ENCODE assay signal across 11 cellular contexts in the genomic region with DNA sequence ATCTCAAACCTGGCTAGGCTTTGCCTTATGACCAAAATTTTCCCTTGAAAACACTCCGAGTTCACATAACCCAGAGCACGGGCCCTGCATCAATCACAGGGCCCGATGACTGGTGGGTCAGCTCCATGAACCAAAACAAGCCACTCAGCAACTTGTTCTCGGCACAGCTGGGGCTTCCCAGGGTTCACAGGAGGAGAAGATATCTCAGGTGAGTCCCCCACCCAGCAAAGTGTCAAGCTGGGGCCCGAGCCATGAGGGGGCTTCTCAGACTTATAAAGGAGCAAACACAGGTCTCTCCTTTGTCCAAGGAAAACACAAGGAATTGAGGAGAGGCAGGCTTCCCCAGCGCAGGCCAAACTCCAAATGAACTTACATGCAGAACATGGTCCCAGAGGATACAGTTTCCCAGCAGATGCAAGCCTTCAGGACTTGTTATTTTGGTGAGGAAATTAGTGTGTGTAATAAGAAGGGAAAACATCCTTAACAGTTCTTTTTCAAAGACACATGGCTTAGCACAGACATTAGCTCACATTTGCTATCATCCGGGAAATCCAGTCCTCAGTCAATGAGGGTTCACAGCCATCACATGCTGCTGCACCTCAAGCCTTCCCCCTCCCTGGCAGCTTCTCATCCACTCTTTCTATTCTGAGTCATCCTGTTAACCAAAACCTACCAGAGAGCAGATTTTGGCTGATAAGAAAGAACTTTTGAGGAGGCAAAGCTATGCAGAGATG.
DNase-seq lines count a peak whose midpoint lies in the region; ATAC-seq and TF ChIP-seq lines count a peak whose summit lies in the region.
"Had no signal": no experiment of that assay in that cellular context is flagged by ENCODE, and none has a peak within 500 bp of the region (broad histone marks: within the 10 kb centered on the region; RNA-seq: fewer than 3 reads in every experiment).

No MANE protein-coding gene starts in this region.

- CTCF ChIA-PET in HEK293 (lab: Yijun Ruan, JAX), result interaction anchor here (0.5 to 1.9 kb wide), 4 partner anchors 135 to 1147 kb away, joined by 3 to 5 read pairs (median 3); no protein-coding TSS in a partner anchor

- H2BK5ac ChIP-seq in mesendoderm (ENCODE audit: low read length), result no peak overlapping the region

- H2BK15ac ChIP-seq in mesendoderm (replicated peaks; ENCODE audit: low read depth), result no peak overlapping the region

- no peaks in the 10 kb centered on the region for H3K79me2 ChIP-seq in mesendoderm (ENCODE audit: control insufficient read depth, insufficient read depth, low read length)

- no peak overlapping the region for H3K18ac ChIP-seq in mesendoderm (ENCODE audit: low read length)

- H3K27ac ChIP-seq in HEK293 (ENCODE audit: extremely low read depth, low read depth, low read length) (no peak overlapping the region), right cardiac atrium (ENCODE audit: low read length) (peak overlapping the region; percentile 82), skeletal muscle tissue (ENCODE audit: low read depth, low read length) (peak overlapping the region; percentile 67), mesendoderm (ENCODE audit: low read depth, low read length) (no peak overlapping the region)

- no peak overlapping the region for H4K8ac ChIP-seq in mesendoderm (ENCODE audit: low read depth, low read length)

- H3K9ac ChIP-seq in skeletal muscle tissue (ENCODE audit: low read depth in 1 of 3, low read length in 3 of 3) (no peak overlapping the region), mesendoderm (ENCODE audit: low read length) (no peak overlapping the region)

- no peak overlapping the region for H2AK5ac ChIP-seq in mesendoderm (ENCODE audit: low read length)

- H3K23ac ChIP-seq in mesendoderm (ENCODE audit: low read length), result no peak overlapping the region

- no peaks in the 10 kb centered on the region for H3K27me3 ChIP-seq in right cardiac atrium (ENCODE audit: control insufficient read depth, insufficient read depth)
- H3K27me3 ChIP-seq in skeletal muscle tissue (ENCODE audit: control insufficient read depth in 3 of 3, insufficient read depth in 3 of 3, low read length in 3 of 3), result no peaks in the 10 kb centered on the region
- H3K27me3 ChIP-seq in mesendoderm (ENCODE audit: insufficient read depth, low read length, poor library complexity), result no peaks in the 10 kb centered on the region

- H3K36me3 ChIP-seq in HEK293 (ENCODE audit: control insufficient read depth in 2 of 2, insufficient read depth in 1 of 2, low read length in 2 of 2) (no peaks in the 10 kb centered on the region), skeletal muscle tissue (ENCODE audit: control insufficient read depth in 3 of 3, insufficient read depth in 3 of 3, low read length in 3 of 3) (no peaks in the 10 kb centered on the region), mesendoderm (ENCODE audit: control insufficient read depth, insufficient read depth, low read length) (no peaks in the 10 kb centered on the region)

- H3K56ac ChIP-seq in mesendoderm (ENCODE audit: low read length), result no peak overlapping the region

- no peak overlapping the region for H3K4me3 ChIP-seq in HEK293 (ENCODE audit: low read depth, low read length)
- no peak overlapping the region for H3K4me3 ChIP-seq in right cardiac atrium (ENCODE audit: low read length)
- no peak overlapping the region for H3K4me3 ChIP-seq in skeletal muscle tissue (ENCODE audit: low read length in 3 of 3)
- no peak overlapping the region for H3K4me3 ChIP-seq in mesendoderm (ENCODE audit: low read length)

- peak; percentile 92 to 94 for ATAC-seq in right cardiac atrium
- no peak for ATAC-seq in GM18868 (IDR thresholded peaks at IDR 0.05; ENCODE audit: unreplicated experiment)

- DNase-seq in brain pericyte (ENCODE audit: low read depth, low spot score) (peak; percentile 63), right cardiac atrium (peak; percentile 68 to 87 (median 84)), NCI-H446 treated with DMSO at 0.1 percent for 48 hours (lab: John Stamatoyannopoulos, UW) (no peak), mesendoderm (no peak), NCI-H2107 (lab: John Stamatoyannopoulos, UW) (no peak)
- DNase-seq: activated CD4-positive, CD25-positive, alpha-beta regulatory T cell; effector CD8-positive, alpha-beta T cell; posterior cingulate gyrus had no signal

- H3K4me2 ChIP-seq in mesendoderm (ENCODE audit: low read length), result no peak overlapping the region

- POLR2A ChIA-PET in HEK293 (lab: Yijun Ruan, JAX), result no interaction called here

- no peaks in the 10 kb centered on the region for H3K79me1 ChIP-seq in mesendoderm (ENCODE audit: low read length)

- TF ChIP-seq CTCF in HEK293 (tag by site-specific recombination; IDR thresholded peaks at IDR 0.05), result no peak

- H2BK120ac ChIP-seq in mesendoderm (ENCODE audit: low read depth, low read length), result no peak overlapping the region

- no peak overlapping the region for H3K4ac ChIP-seq in mesendoderm (ENCODE audit: low read depth, low read length)

- 45% methylated on average over 7 of the region's 7 CpGs for WGBS in right cardiac atrium
- no CpG with 5 or more reads among the region's 7 CpGs for WGBS in mesendoderm (ENCODE audit: extremely low coverage, insufficient coverage, low lambda C conversion rate)

- intact Hi-C loops in right cardiac atrium (cut with DNase I), result loop anchor here in 1 of 4 donors (5.0 kb wide), 1 partner anchor 58 kb away; no protein-coding TSS in a partner anchor

- no peak overlapping the region for H4K5ac ChIP-seq in mesendoderm (ENCODE audit: low read length)

- H3K9me3 ChIP-seq in HEK293 (ENCODE audit: control insufficient read depth, insufficient read depth, low read depth, low read length), result no peaks in the 10 kb centered on the region
- no peaks in the 10 kb centered on the region for H3K9me3 ChIP-seq in right cardiac atrium (ENCODE audit: control insufficient read depth, low read length)
- H3K9me3 ChIP-seq in skeletal muscle tissue (ENCODE audit: control insufficient read depth in 3 of 3, low read length in 3 of 3), result no peaks in the 10 kb centered on the region

- H3K4me1 ChIP-seq in HEK293 (ENCODE audit: control insufficient read depth, insufficient read depth, low read length) (peaks cover 4% of the 10 kb centered on the region; the same call in 1 of the 2 replicates), right cardiac atrium (ENCODE audit: control insufficient read depth, insufficient read depth, low read length) (no peaks in the 10 kb centered on the region), skeletal muscle tissue (ENCODE audit: control insufficient read depth in 3 of 3, insufficient read depth in 3 of 3, low read length in 3 of 3) (peaks cover 5 to 16% (median 15%) of the 10 kb centered on the region in 3 donors), mesendoderm (ENCODE audit: control insufficient read depth, low read depth, low read length) (no peaks in the 10 kb centered on the region)

TF ChIP-seq in HEK293, 187 proteins besides CTCF, POLR2A, EP300 and RAD21:
- TF ChIP-seq ZNF398 (tag by site-specific recombination; IDR thresholded peaks at IDR 0.05) (0 out of 2 replicates have a peak, but pooled peaks have one; percentile 17), SETDB1 (IDR thresholded peaks at IDR 0.05; ENCODE audit: insufficient read length, low read length) (no peak), ZBTB6 (tag by site-specific recombination; IDR thresholded peaks at IDR 0.05) (no peak), SP3 (tag by site-specific recombination; IDR thresholded peaks at IDR 0.05) (no peak), KLF1 (tag by site-specific recombination; IDR thresholded peaks at IDR 0.05) (no peak), ZNF521 (tag by site-specific recombination; IDR thresholded peaks at IDR 0.05) (no peak)

Comparison
In these comparisons a context has a peak if more than half of its experiments do, and no peak if none do; other contexts are left out.
1. H3K27ac ChIP-seq: peak in right cardiac atrium (single experiment) and skeletal muscle tissue (single experiment); none in HEK293 (single experiment) and mesendoderm (single experiment).
2. DNase-seq: peak in brain pericyte (single experiment) and right cardiac atrium (3 of 3); none in NCI-H446 treated with DMSO at 0.1 percent for 48 hours (single experiment), mesendoderm (single experiment) and NCI-H2107 (single experiment).